In genomic region chr2:191818133-191818532, GRCh38 we compare ENCODE assay signal across 8 cellular contexts. TPM values are rescaled to one million over a fixed set of nuclear protein-coding genes. Genes with fewer than 3 reads are reported as not detected.
"Had no signal": no experiment of that assay in that cellular context is flagged by ENCODE, and none has a peak within 500 bp of the region (broad histone marks: within the 10 kb centered on the region; RNA-seq: fewer than 3 reads in every experiment).

No MANE protein-coding gene starts in this region.

- H3K4me3 ChIP-seq: GM23248, HAP-1 had no signal

- H3K4me1 ChIP-seq: HAP-1 had no signal

- H3K27ac ChIP-seq: GM23248, HL-60 had no signal

- H3K9me3 ChIP-seq: HAP-1 had no signal

- ATAC-seq: HCT116 had no signal

- H3K36me3 ChIP-seq: HAP-1 had no signal

- DNase-seq: GM23248, GOT3, H7, HFFc6 had no signal

RNA-seq across cellular contexts. Expression of gene CAVIN2, which starts 28.8 kb away (rescaled TPM):
- total RNA-seq: HT1080 had no signal
